ENCODE assay signal across 21 cellular contexts in the genomic region with DNA sequence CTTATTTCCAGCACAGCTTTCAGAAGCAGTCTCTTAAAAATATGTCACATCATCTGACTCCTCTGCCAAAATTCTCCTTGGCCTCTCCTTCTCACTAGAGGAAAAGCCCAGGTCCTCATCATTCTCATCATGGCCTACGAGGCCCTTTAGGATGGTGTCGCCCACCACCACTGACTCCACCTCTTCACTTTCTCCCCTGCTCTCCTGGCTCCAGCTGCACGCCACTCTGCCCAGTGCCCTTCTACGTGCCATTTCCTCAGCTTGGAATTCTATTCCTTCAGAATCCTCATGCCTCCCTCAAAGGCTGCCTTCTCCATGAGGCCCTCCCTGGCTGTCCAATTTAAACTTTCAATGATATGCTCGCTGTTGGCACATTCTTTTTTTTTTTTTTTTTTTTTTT. TPM values are rescaled to one million over a fixed set of nuclear protein-coding genes. Genes with fewer than 3 reads are reported as not detected.
DNase-seq lines count a peak whose midpoint lies in the region; ATAC-seq lines count a peak whose summit lies in the region.
"Had no signal": no experiment of that assay in that cellular context is flagged by ENCODE, and none has a peak within 500 bp of the region (broad histone marks: within the 10 kb centered on the region; RNA-seq: fewer than 3 reads in every experiment).

No MANE protein-coding gene starts in this region.

- CTCF ChIA-PET in activated naive CD4-positive, alpha-beta T cell treated with anti-CD3 and anti-CD28 coated beads for 36 hours (lab: Charles Lee): interaction anchor here (0.9 to 8.2 kb wide), 8 partner anchors 9 to 59 kb away, joined by 3 to 83 read pairs (median 6); no protein-coding TSS in a partner anchor

- DNase-seq in activated naive CD4-positive, alpha-beta T cell treated with anti-CD3 and anti-CD28 coated beads for 36 hours: no peak
- DNase-seq in activated naive CD8-positive, alpha-beta T cell treated with anti-CD3 and anti-CD28 coated beads, Interleukin-2, amount 50 U/mL, for 24 hours: no peak
- no peak for DNase-seq in NCI-H187 (lab: John Stamatoyannopoulos, UW)
- DNase-seq in NCI-H146 treated with DMSO at 0.1 percent for 48 hours (lab: John Stamatoyannopoulos, UW; ENCODE audit: unreplicated experiment): no peak
- no peak for DNase-seq in SIG-M5 treated with dmso at 0.1 percent for 504 hours (lab: John Stamatoyannopoulos, UW; ENCODE audit: unreplicated experiment)
- DNase-seq: activated CD4-positive, alpha-beta T cell treated with anti-CD3 and anti-CD28 coated beads, Interleukin-2, amount 50 U/mL, for 48 hours; activated effector memory CD4-positive, alpha-beta T cell treated with Interleukin-2 at 50 U/mL for 16 hours; HCEC 1CT; IMR-90; NCI-H1092 treated with DMSO at 0.1 percent for 48 hours; NCI-H345; NK-92 treated with Interleukin-12 subunit alpha and Interleukin-12 subunit beta, amount 100 ng/mL, for 24 hours; stimulated activated CD4-positive, alpha-beta T cell treated with anti-CD3 and anti-CD28 coated beads, Interleukin-15, amount 100 ng/mL, for 24 hours had no signal

- intact Hi-C loops in activated naive CD4-positive, alpha-beta T cell treated with anti-CD3 and anti-CD28 coated beads for 36 hours (cut with micrococcal nuclease): loop anchor here (10.0 kb wide), 2 partner anchors 485 to 1235 kb away; a partner anchor contains a TSS

- peak overlapping the region; percentile 73 for H3K27ac Mint-ChIP-seq in activated naive CD4-positive, alpha-beta T cell treated with anti-CD3 and anti-CD28 coated beads, Interleukin-2, amount 50 U/mL, for 24 hours
- no peak overlapping the region for H3K27ac Mint-ChIP-seq in activated naive CD4-positive, alpha-beta T cell treated with anti-CD3 and anti-CD28 coated beads for 36 hours
- H3K27ac Mint-ChIP-seq in activated naive CD8-positive, alpha-beta T cell treated with anti-CD3 and anti-CD28 coated beads, Interleukin-2, amount 50 U/mL, for 24 hours: peak overlapping the region; percentile 0

- no peaks in the 10 kb centered on the region for H3K9me3 Mint-ChIP-seq in activated naive CD4-positive, alpha-beta T cell treated with anti-CD3 and anti-CD28 coated beads, Interleukin-2, amount 50 U/mL, for 24 hours
- no peaks in the 10 kb centered on the region for H3K9me3 Mint-ChIP-seq in activated naive CD4-positive, alpha-beta T cell treated with anti-CD3 and anti-CD28 coated beads for 36 hours
- no peaks in the 10 kb centered on the region for H3K9me3 Mint-ChIP-seq in activated naive CD8-positive, alpha-beta T cell treated with anti-CD3 and anti-CD28 coated beads, Interleukin-2, amount 50 U/mL, for 24 hours

- no peak overlapping the region for H3K4me3 ChIP-seq in muscle layer of colon (ENCODE audit: low read depth in 1 of 2, low read length in 2 of 2)
- H3K4me3 ChIP-seq: suprapubic skin had no signal

- H3K27ac ChIP-seq in muscle layer of colon (ENCODE audit: low read depth, low read length): peak overlapping the region; percentile 93
- H3K27ac ChIP-seq in temporal lobe (ENCODE audit: low read depth, low read length): peak overlapping the region; percentile 96
- H3K27ac ChIP-seq: parathyroid adenoma had no signal

- no peaks in the 10 kb centered on the region for H3K36me3 ChIP-seq in muscle layer of colon (ENCODE audit: insufficient read depth, low read length)
- H3K36me3 ChIP-seq: suprapubic skin had no signal

- no peaks in the 10 kb centered on the region for H3K27me3 Mint-ChIP-seq in activated naive CD4-positive, alpha-beta T cell treated with anti-CD3 and anti-CD28 coated beads, Interleukin-2, amount 50 U/mL, for 24 hours
- no peaks in the 10 kb centered on the region for H3K27me3 Mint-ChIP-seq in activated naive CD4-positive, alpha-beta T cell treated with anti-CD3 and anti-CD28 coated beads for 36 hours (ENCODE audit: low read depth)
- H3K27me3 Mint-ChIP-seq in activated naive CD8-positive, alpha-beta T cell treated with anti-CD3 and anti-CD28 coated beads, Interleukin-2, amount 50 U/mL, for 24 hours: no peaks in the 10 kb centered on the region

- peaks cover 53% of the 10 kb centered on the region for H3K4me1 ChIP-seq in muscle layer of colon (ENCODE audit: insufficient read depth, low read length)

- H3K36me3 Mint-ChIP-seq in activated naive CD4-positive, alpha-beta T cell treated with anti-CD3 and anti-CD28 coated beads, Interleukin-2, amount 50 U/mL, for 24 hours: no peaks in the 10 kb centered on the region
- H3K36me3 Mint-ChIP-seq in activated naive CD4-positive, alpha-beta T cell treated with anti-CD3 and anti-CD28 coated beads for 36 hours (ENCODE audit: low read depth): no peaks in the 10 kb centered on the region
- no peaks in the 10 kb centered on the region for H3K36me3 Mint-ChIP-seq in activated naive CD8-positive, alpha-beta T cell treated with anti-CD3 and anti-CD28 coated beads, Interleukin-2, amount 50 U/mL, for 24 hours (ENCODE audit: low read depth)

- H3K4me1 Mint-ChIP-seq in activated naive CD4-positive, alpha-beta T cell treated with anti-CD3 and anti-CD28 coated beads, Interleukin-2, amount 50 U/mL, for 24 hours: peaks cover 47% of the 10 kb centered on the region
- H3K4me1 Mint-ChIP-seq in activated naive CD4-positive, alpha-beta T cell treated with anti-CD3 and anti-CD28 coated beads for 36 hours (ENCODE audit: low read depth): peaks cover 37% of the 10 kb centered on the region
- peaks cover 60% of the 10 kb centered on the region for H3K4me1 Mint-ChIP-seq in activated naive CD8-positive, alpha-beta T cell treated with anti-CD3 and anti-CD28 coated beads, Interleukin-2, amount 50 U/mL, for 24 hours

- no peaks in the 10 kb centered on the region for H3K9me3 ChIP-seq in muscle layer of colon (ENCODE audit: low read length)
- H3K9me3 ChIP-seq: suprapubic skin had no signal

- no peak overlapping the region for H3K4me3 Mint-ChIP-seq in activated naive CD4-positive, alpha-beta T cell treated with anti-CD3 and anti-CD28 coated beads, Interleukin-2, amount 50 U/mL, for 24 hours
- H3K4me3 Mint-ChIP-seq in activated naive CD4-positive, alpha-beta T cell treated with anti-CD3 and anti-CD28 coated beads for 36 hours: no peak overlapping the region
- no peak overlapping the region for H3K4me3 Mint-ChIP-seq in activated naive CD8-positive, alpha-beta T cell treated with anti-CD3 and anti-CD28 coated beads, Interleukin-2, amount 50 U/mL, for 24 hours

- no peak for ATAC-seq in activated naive CD8-positive, alpha-beta T cell treated with anti-CD3 and anti-CD28 coated beads, Interleukin-2, amount 50 U/mL, for 24 hours

- H3K9ac ChIP-seq in muscle layer of colon (ENCODE audit: low read length): no peak overlapping the region
- H3K9ac ChIP-seq: parathyroid adenoma had no signal

- H3K27me3 ChIP-seq in muscle layer of colon (ENCODE audit: control insufficient read depth in 1 of 2, insufficient read depth in 2 of 2, low read length in 2 of 2): no peaks in the 10 kb centered on the region
- H3K27me3 ChIP-seq: suprapubic skin had no signal

RNA-seq across cellular contexts. Expression of a gene that starts 25.3 kb away (rescaled TPM):
- total RNA-seq in activated naive CD4-positive, alpha-beta T cell treated with anti-CD3 and anti-CD28 coated beads for 36 hours: 100 to 1,000 TPM; 106 to 109 TPM
- total RNA-seq in temporal lobe: 10.1 TPM

RNA-seq across cellular contexts. Expression of a gene that starts 50.6 kb away (rescaled TPM):
- total RNA-seq in activated naive CD4-positive, alpha-beta T cell treated with anti-CD3 and anti-CD28 coated beads for 36 hours: 1 to 10 TPM; 1.1 to 1.3 TPM
- total RNA-seq in temporal lobe: under 0.01 TPM
- total RNA-seq: A673, astrocyte, IMR-90, lung microvascular endothelial cell had no signal
